Comparison of ENCODE assay signal across 1 cellular context in genomic region chr11:61161190-61162091, GRCh38.
TF ChIP-seq lines count a peak whose summit lies in the region.

Gene VPS37C, minus strand, starts transcription at chr11:61161426. Its CDS starts 22,597 bp downstream, at chr11:61138829.

TF ChIP-seq in K562, 482 proteins besides CTCF, POLR2A, EP300 and RAD21 (continued from another document and continues in another):
- TF ChIP-seq ZBTB33 (CRISPR knock-in tag; IDR thresholded peaks at IDR 0.05) (peak; percentile 70), ZNF347 (CRISPR knock-in tag; IDR thresholded peaks at IDR 0.05; ENCODE audit: low read depth) (no peak), SNIP1 (IDR thresholded peaks at IDR 0.05; ENCODE audit: low read depth) (no peak), KDM1A (IDR thresholded peaks at IDR 0.05) (no peak), CAMTA2 (CRISPR knock-in tag; conservative IDR thresholded peaks at IDR 0.05) (no peak), PHF20 (IDR thresholded peaks at IDR 0.05; ENCODE audit: partially characterized antibody) (peak; percentile 52), RBM22 (IDR thresholded peaks at IDR 0.05; ENCODE audit: low read depth, low read length, poor library complexity, severe bottlenecking) (peak; percentile 21), MBD2 (IDR thresholded peaks at IDR 0.05; ENCODE audit: borderline replicate concordance, low read depth) (peak; percentile 49; the same call in 1 of the 2 replicates), ZNF561 (CRISPR knock-in tag; conservative IDR thresholded peaks at IDR 0.05) (no peak), ZSCAN29 (IDR thresholded peaks at IDR 0.05) (no peak), KDM5B (IDR thresholded peaks at IDR 0.05; ENCODE audit: insufficient replicate concordance, low read depth, low read length) (no peak), KLF6 (CRISPR knock-in tag; IDR thresholded peaks at IDR 0.05; ENCODE audit: borderline replicate concordance) (no peak), DEAF1 (CRISPR knock-in tag; IDR thresholded peaks at IDR 0.05) (no peak), STAG1 (CRISPR knock-in tag; IDR thresholded peaks at IDR 0.05; ENCODE audit: borderline replicate concordance) (no peak), PHTF2 (CRISPR knock-in tag; IDR thresholded peaks at IDR 0.05) (no peak), GATAD2B (IDR thresholded peaks at IDR 0.05; ENCODE audit: borderline replicate concordance) (peak; percentile 90), GTF2A2 (tag; IDR thresholded peaks at IDR 0.05) (no peak), ASH1L (IDR thresholded peaks at IDR 0.05; ENCODE audit: borderline replicate concordance, low read depth, partially characterized antibody) (no peak), MCM7 (IDR thresholded peaks at IDR 0.05) (no peak), ZBTB26 (CRISPR knock-in tag; IDR thresholded peaks at IDR 0.05) (no peak), PRDM10 (IDR thresholded peaks at IDR 0.05; ENCODE audit: partially characterized antibody) (peak; percentile 99), NONO (IDR thresholded peaks at IDR 0.05; ENCODE audit: low read depth in 2 of 2, low read length in 1 of 2) (peak; percentile 91 to 92), NCOA1 (IDR thresholded peaks at IDR 0.05; ENCODE audit: low read depth) (no peak), KLF10 (CRISPR knock-in tag; IDR thresholded peaks at IDR 0.05) (no peak), ZBTB7A (IDR thresholded peaks at IDR 0.05; ENCODE audit: borderline replicate concordance, control insufficient read depth, low read depth, low read length) (peak; percentile 96), TCF15 (CRISPR knock-in tag; IDR thresholded peaks at IDR 0.05) (no peak), ZC3H11A (IDR thresholded peaks at IDR 0.05; ENCODE audit: low read depth, low read length) (no peak), ZEB2 (IDR thresholded peaks at IDR 0.05) (no peak), ZNF592 (IDR thresholded peaks at IDR 0.05) (0 out of 2 replicates have a peak, but pooled peaks have one; percentile 25), ZNF444 (CRISPR knock-in tag; IDR thresholded peaks at IDR 0.05) (no peak), KLF13 (tag; IDR thresholded peaks at IDR 0.05; ENCODE audit: borderline replicate concordance, low read depth) (peak; percentile 66), ADNP (tag; IDR thresholded peaks at IDR 0.05) (no peak; the same call in 1 of the 2 replicates), MLX (CRISPR knock-in tag; conservative IDR thresholded peaks at IDR 0.05) (no peak), PML (IDR thresholded peaks at IDR 0.05; ENCODE audit: low read length) (peak; percentile 72; the same call in 1 of the 2 replicates), MAX (CRISPR knock-in tag; IDR thresholded peaks at IDR 0.05) (peak; percentile 84), FIP1L1 (IDR thresholded peaks at IDR 0.05; ENCODE audit: low read depth, low read length, poor library complexity, severe bottlenecking) (peak; percentile 71), SRSF9 (IDR thresholded peaks at IDR 0.05; ENCODE audit: borderline replicate concordance, low read depth, low read length) (no peak), ELF2 (CRISPR knock-in tag; IDR thresholded peaks at IDR 0.05) (peak; percentile 93), FUS (optimal IDR thresholded peaks at IDR 0.05; ENCODE audit: low read depth, low read length) (peak; percentile 79), TEAD4 (IDR thresholded peaks at IDR 0.05; ENCODE audit: low read length) (no peak), TEAD4 (CRISPR knock-in tag; IDR thresholded peaks at IDR 0.05; ENCODE audit: borderline replicate concordance) (no peak), TAL1 (IDR thresholded peaks at IDR 0.05) (no peak), NR0B1 (IDR thresholded peaks at IDR 0.05; ENCODE audit: partially characterized antibody) (no peak), TCF7 (IDR thresholded peaks at IDR 0.05; ENCODE audit: borderline replicate concordance) (peak; percentile 15; the same call in 1 of the 2 replicates), PTBP1 (IDR thresholded peaks at IDR 0.05; ENCODE audit: low read depth, low read length) (no peak), E2F1 (CRISPR knock-in tag; IDR thresholded peaks at IDR 0.05) (no peak), HEY1 (CRISPR knock-in tag; IDR thresholded peaks at IDR 0.05; ENCODE audit: borderline replicate concordance) (no peak), DLX4 (CRISPR knock-in tag; IDR thresholded peaks at IDR 0.05) (no peak), BHLHE40 (IDR thresholded peaks at IDR 0.05; ENCODE audit: low read length) (peak; percentile 72)
